In genomic region chr20:38094373-38094775, GRCh38 we compare ENCODE assay signal across 9 cellular contexts.
DNase-seq lines count a peak whose midpoint lies in the region; ATAC-seq and TF ChIP-seq lines count a peak whose summit lies in the region.
"Had no signal": no experiment of that assay in that cellular context is flagged by ENCODE, and none has a peak within 500 bp of the region (broad histone marks: within the 10 kb centered on the region; RNA-seq: fewer than 3 reads in every experiment).

No MANE protein-coding gene starts in this region.

- peak overlapping the region; percentile 16 for H3K4me3 ChIP-seq in CD4-positive, CD25-positive, alpha-beta regulatory T cell (ENCODE audit: low read depth, low read length)
- no peak overlapping the region for H3K4me3 ChIP-seq in smooth muscle cell

- peak; percentile 19 to 83 (median 51) for DNase-seq in CD4-positive, CD25-positive, alpha-beta regulatory T cell
- DNase-seq in T follicular helper cell (ENCODE audit: low read depth) (peak; percentile 7), fibroblast of peridontal ligament (ENCODE audit: extremely low read depth) (peak; percentile 81), smooth muscle cell (lab: John Stamatoyannopoulos, UW; ENCODE audit: unreplicated experiment) (no peak), D341Med (ENCODE audit: low spot score) (no peak)

- H3K4me3 Mint-ChIP-seq in CD4-positive, CD25-positive, alpha-beta regulatory T cell, result peak overlapping the region in 1 of 4 donors; percentile 7
- H3K4me3 Mint-ChIP-seq: neural crest cell had no signal

- H3K9me3 Mint-ChIP-seq in CD4-positive, CD25-positive, alpha-beta regulatory T cell, result no peaks in the 10 kb centered on the region
- H3K9me3 Mint-ChIP-seq: neural crest cell had no signal

- H3K4me1 Mint-ChIP-seq in CD4-positive, CD25-positive, alpha-beta regulatory T cell, result peaks cover 21 to 42% (median 36%) of the 10 kb centered on the region in 4 donors

- H3K9ac ChIP-seq in smooth muscle cell (ENCODE audit: low read depth), result no peak overlapping the region

- H3K27ac Mint-ChIP-seq in CD4-positive, CD25-positive, alpha-beta regulatory T cell, result peak overlapping the region; percentile 79 to 96 (median 91)

- no peak for TF ChIP-seq POLR2A in GM18505 (IDR thresholded peaks at IDR 0.05; ENCODE audit: borderline replicate concordance, extremely low read depth, insufficient read depth, insufficient read length)

- H3K4me2 ChIP-seq in smooth muscle cell, result peak overlapping the region; percentile 8

- H3K9me3 ChIP-seq in CD4-positive, CD25-positive, alpha-beta regulatory T cell (ENCODE audit: control insufficient read depth in 2 of 2, low read length in 2 of 2), result no peaks in the 10 kb centered on the region
- no peaks in the 10 kb centered on the region for H3K9me3 ChIP-seq in smooth muscle cell (replicated peaks; ENCODE audit: low read depth)

- H3K36me3 ChIP-seq in CD4-positive, CD25-positive, alpha-beta regulatory T cell (ENCODE audit: control insufficient read depth, insufficient read depth, low read length), result peaks cover 15% of the 10 kb centered on the region
- H3K36me3 ChIP-seq in smooth muscle cell (ENCODE audit: low read depth), result no peaks in the 10 kb centered on the region

- no peaks in the 10 kb centered on the region for H3K79me2 ChIP-seq in smooth muscle cell (ENCODE audit: low read depth)

- H2AFZ ChIP-seq in smooth muscle cell (ENCODE audit: low read depth), result no peak overlapping the region

- H3K4me1 ChIP-seq in CD4-positive, CD25-positive, alpha-beta regulatory T cell (ENCODE audit: control insufficient read depth, insufficient read depth, low read length, poor library complexity, severe bottlenecking), result peaks cover 25% of the 10 kb centered on the region
- H3K4me1 ChIP-seq in smooth muscle cell (ENCODE audit: low read depth), result no peaks in the 10 kb centered on the region

- H3K36me3 Mint-ChIP-seq in CD4-positive, CD25-positive, alpha-beta regulatory T cell, result peaks cover 19% of the 10 kb centered on the region

- peak overlapping the region; percentile 74 for H3K27ac ChIP-seq in CD4-positive, CD25-positive, alpha-beta regulatory T cell (ENCODE audit: insufficient read depth, low read length, poor library complexity, severe bottlenecking)
- peak overlapping the region; percentile 39 for H3K27ac ChIP-seq in smooth muscle cell (ENCODE audit: low read depth)

- 61% methylated on average over 1 of the region's 1 CpG for WGBS in smooth muscle cell (ENCODE audit: low lambda C conversion rate)

- ATAC-seq in CD4-positive, CD25-positive, alpha-beta regulatory T cell (ENCODE audit: low read depth in 2 of 2), result peak; percentile 88
- peak; percentile 66 for ATAC-seq in GM19351 (IDR thresholded peaks at IDR 0.05; ENCODE audit: unreplicated experiment)
- peak; percentile 57 for ATAC-seq in HG03442 (IDR thresholded peaks at IDR 0.05; ENCODE audit: unreplicated experiment)
- no peak for ATAC-seq in GM18505 (IDR thresholded peaks at IDR 0.05; ENCODE audit: unreplicated experiment)

- no peaks in the 10 kb centered on the region for H3K27me3 ChIP-seq in CD4-positive, CD25-positive, alpha-beta regulatory T cell (ENCODE audit: control insufficient read depth, insufficient read depth, low read length)
- H3K27me3 ChIP-seq in smooth muscle cell (ENCODE audit: low read depth), result no peaks in the 10 kb centered on the region

- no peaks in the 10 kb centered on the region for H3K27me3 Mint-ChIP-seq in CD4-positive, CD25-positive, alpha-beta regulatory T cell

- no peaks in the 10 kb centered on the region for H4K20me1 ChIP-seq in smooth muscle cell (ENCODE audit: low read depth)

- no peaks in the 10 kb centered on the region for H3F3A ChIP-seq in smooth muscle cell (ENCODE audit: low read depth)

- no peak for TF ChIP-seq CTCF in smooth muscle cell (IDR thresholded peaks at IDR 0.05; ENCODE audit: borderline replicate concordance, insufficient read depth, poor library complexity, severe bottlenecking)

Comparison
In these comparisons a context has a peak if more than half of its experiments do, and no peak if none do; other contexts are left out.
1. DNase-seq: peak in CD4-positive, CD25-positive, alpha-beta regulatory T cell (3 of 3), T follicular helper cell (single experiment) and fibroblast of peridontal ligament (single experiment); none in smooth muscle cell (single experiment) and D341Med (single experiment).